12 cellular contexts compared by ENCODE assay signal in the genomic region with DNA sequence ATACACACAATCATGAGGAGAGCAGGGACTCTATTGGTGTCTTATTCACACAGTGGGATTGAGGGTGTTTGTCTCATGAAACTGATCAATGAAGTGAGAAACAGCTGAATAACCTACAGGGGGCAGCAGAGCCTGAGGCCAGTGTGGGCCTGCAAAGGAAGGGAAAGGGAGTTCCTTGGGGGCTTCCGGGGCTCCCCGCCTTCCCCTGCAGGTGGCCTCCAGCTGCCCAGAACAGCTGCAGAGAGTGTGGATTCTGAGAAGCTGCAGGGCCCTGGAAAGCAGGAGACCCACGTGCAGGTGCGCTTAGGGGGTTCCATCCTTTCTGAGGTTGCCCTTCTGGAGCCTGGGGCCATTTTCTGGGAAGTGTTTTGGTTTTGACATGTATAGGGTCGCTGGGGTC. TPM values are rescaled to one million over a fixed set of nuclear protein-coding genes. Genes with fewer than 3 reads are reported as not detected.
A peak's percentile ranks its signal among the peaks of the same experiment; 100 is the strongest.
DNase-seq lines count a peak whose midpoint lies in the region; ATAC-seq and TF ChIP-seq lines count a peak whose summit lies in the region.
"Had no signal": no experiment of that assay in that cellular context is flagged by ENCODE, and none has a peak within 500 bp of the region (broad histone marks: within the 10 kb centered on the region; RNA-seq: fewer than 3 reads in every experiment).

No MANE protein-coding gene starts in this region.

- ATAC-seq in Panc1 (no peak), HG03571 (IDR thresholded peaks at IDR 0.05; ENCODE audit: unreplicated experiment) (no peak), upper lobe of right lung (no peak), omental fat pad (ENCODE audit: low FRiP score) (no peak)

- TF ChIP-seq CTCF in GM12865 (IDR thresholded peaks at IDR 0.05; ENCODE audit: insufficient read depth, low read depth, low read length, missing control alignments) (peak; percentile 13), Panc1 (IDR thresholded peaks at IDR 0.05) (peak; percentile 42), upper lobe of right lung (IDR thresholded peaks at IDR 0.05) (no peak), omental fat pad (IDR thresholded peaks at IDR 0.05) (no peak), stomach (IDR thresholded peaks at IDR 0.05) (no peak)

- in situ Hi-C loops in Panc1 (cut with HindIII; ENCODE audit: low pct_unique_long_range_greater_than_20kb, low sequenced_read_pairs): no loop called here

- POLR2A ChIA-PET in Panc1 (lab: Charles Lee): no interaction called here

- no TSS peak for BruUV-seq in Panc1 (replicated peaks; lab: Mats Ljungman, UMichigan)

- no peak for TF ChIP-seq POLR2A in stomach (IDR thresholded peaks at IDR 0.05)

- no peak overlapping the region for H3K4me3 ChIP-seq in GM12865 (ENCODE audit: low read depth, low read length)
- H3K4me3 ChIP-seq in Panc1 (ENCODE audit: low read depth in 2 of 2, low read length in 2 of 2): no peak overlapping the region
- H3K4me3 ChIP-seq in upper lobe of right lung: no peak overlapping the region
- H3K4me3 ChIP-seq in stomach: no peak overlapping the region

- H3K27me3 ChIP-seq in Panc1 (ENCODE audit: control insufficient read depth, insufficient read depth, low read length) (no peaks in the 10 kb centered on the region), upper lobe of right lung (no peaks in the 10 kb centered on the region), stomach (no peaks in the 10 kb centered on the region)

- TF ChIP-seq EP300 in stomach (IDR thresholded peaks at IDR 0.05): no peak

- peak; percentile 3 for DNase-seq in CD1c-positive myeloid dendritic cell (ENCODE audit: extremely low spot score)
- DNase-seq in GM12865 (ENCODE audit: low read depth): peak; percentile 26
- DNase-seq in Panc1 (ENCODE audit: low read depth, low spot score): no peak
- DNase-seq in germinal center (ENCODE audit: low spot score): peak; percentile 59
- DNase-seq in upper lobe of right lung: no peak
- DNase-seq in omental fat pad (ENCODE audit: low spot score): no peak
- DNase-seq in stomach: no peak
- DNase-seq: activated T-cell treated with anti-CD3 and anti-CD28 coated beads for 4 hours, naive B cell, NCI-H774, small intestine had no signal

- H3K36me3 ChIP-seq in Panc1 (ENCODE audit: control insufficient read depth, insufficient read depth, low read length) (no peaks in the 10 kb centered on the region), upper lobe of right lung (no peaks in the 10 kb centered on the region), stomach (peaks cover 0 to 2% (median under 1%) of the 10 kb centered on the region in 4 donors)

- intact Hi-C loops in Panc1 (cut with micrococcal nuclease; ENCODE audit: unreplicated experiment) (loop anchor here (5.0 to 10.0 kb wide), 2 partner anchors 60 to 188 kb away; a partner anchor contains a TSS), upper lobe of right lung (cut with DNase I) (no loop called here), stomach (cut with DNase I; ENCODE audit: low total_unique reads) (loop anchor here (10.0 kb wide), 1 partner anchor 60 kb away; a partner anchor contains a TSS)

- H3K4me1 ChIP-seq in Panc1 (ENCODE audit: control insufficient read depth, insufficient read depth, low read length) (no peaks in the 10 kb centered on the region), upper lobe of right lung (no peaks in the 10 kb centered on the region), stomach (peaks cover 0 to 22% (median 13%) of the 10 kb centered on the region in 4 donors)

- 24 to 36% (median 33%) methylated on average over 5 of the region's 5 CpGs for WGBS in stomach, 5 donors

- no peak overlapping the region for H3K27ac ChIP-seq in Panc1 (ENCODE audit: low read length)
- no peak overlapping the region for H3K27ac ChIP-seq in upper lobe of right lung
- no peak overlapping the region for H3K27ac ChIP-seq in stomach

- H3K9me3 ChIP-seq in Panc1 (ENCODE audit: control insufficient read depth, insufficient read depth, low read depth, low read length) (peaks cover 19% of the 10 kb centered on the region; the same call in 1 of the 2 replicates), upper lobe of right lung (peaks cover 6% of the 10 kb centered on the region), stomach (peaks cover 11 to 34% (median 28%) of the 10 kb centered on the region in 4 donors)

- CTCF ChIA-PET in Panc1 (lab: Charles Lee): interaction anchor here (1.2 kb wide), 1 partner anchor 21 kb away, joined by 3 read pairs; no protein-coding TSS in a partner anchor

RNA-seq across cellular contexts. Expression of a gene that starts 20.1 kb away (rescaled TPM):
- 0.39 TPM for total RNA-seq in Panc1 (2021; ENCODE audit: unreplicated experiment)
- 0.34 TPM for polyA plus RNA-seq in Panc1 (2012; ENCODE audit: insufficient read length)
- total RNA-seq in upper lobe of right lung: 5.2 TPM
- 1 to 10 TPM; 1.9 to 8.0 (median 3.6) TPM for total RNA-seq in omental fat pad
- total RNA-seq in stomach: 1 to 10 TPM in 4 of 5 donors, not detected in 1; 2.2 to 5.7 (median 3.3) TPM
- 1 to 10 TPM; 1.3 to 5.0 (median 3.4) TPM for polyA plus RNA-seq in stomach

RNA-seq across cellular contexts. Expression of a gene that starts 50.5 kb away (rescaled TPM):
- total RNA-seq in Panc1 (2021; ENCODE audit: unreplicated experiment) (4.7 TPM), upper lobe of right lung (5.1 TPM), omental fat pad (1 to 10 TPM; 3.2 to 5.2 (median 3.5) TPM), stomach (10 to 100 TPM in 2 of 5 donors, 1 to 10 TPM in 2, not detected in 1; 1.2 to 19.0 (median 9.2) TPM)
- 2.6 TPM for polyA plus RNA-seq in Panc1 (2012; ENCODE audit: insufficient read length)
- polyA plus RNA-seq in stomach: 1 to 10 TPM; 3.2 to 7.7 (median 3.7) TPM

Comparison
In these comparisons a context has a peak if more than half of its experiments do, and no peak if none do; other contexts are left out.
1. DNase-seq: peak in CD1c-positive myeloid dendritic cell (single experiment), GM12865 (single experiment) and germinal center (single experiment); none in Panc1 (single experiment), upper lobe of right lung (single experiment), omental fat pad (single experiment) and stomach (single experiment).
2. CTCF ChIP-seq: peak in GM12865 (single experiment) and Panc1 (single experiment); none in upper lobe of right lung (single experiment), omental fat pad (0 of 3) and stomach (0 of 7).